11 cellular contexts compared by ENCODE assay signal in the genomic region with DNA sequence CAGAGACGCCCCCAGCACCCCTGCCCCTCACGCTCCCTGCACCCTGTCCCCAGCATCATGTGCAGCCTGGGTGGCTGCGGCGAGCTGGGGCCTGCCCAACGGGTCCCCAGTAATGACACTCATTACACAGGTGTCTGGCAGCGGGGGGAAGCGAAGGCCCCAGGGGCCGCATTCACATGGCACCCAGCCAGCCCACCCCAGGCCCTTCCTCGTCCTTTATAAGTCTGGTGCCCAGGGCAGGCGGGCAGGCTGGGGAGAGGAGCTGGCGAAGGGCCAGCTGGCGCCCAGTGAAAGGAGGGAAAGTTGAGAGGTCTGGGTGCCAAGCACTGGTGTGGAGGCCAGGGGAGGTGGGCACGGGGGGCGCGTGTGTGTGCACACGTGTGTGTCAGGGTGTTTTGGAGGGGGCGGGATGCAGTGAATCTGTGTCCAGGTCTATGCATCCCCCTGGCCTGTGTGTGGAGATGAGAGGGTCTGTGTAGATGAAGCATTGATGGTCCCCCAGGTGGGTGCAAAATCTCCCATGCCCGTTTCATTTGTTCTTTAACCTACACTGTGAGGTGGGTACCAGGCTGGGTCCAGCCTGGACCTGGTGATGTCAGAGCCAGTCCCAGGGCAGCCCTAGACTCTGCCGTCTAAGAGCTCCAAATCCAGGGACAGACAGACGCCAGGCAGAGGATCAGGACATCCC.
DNase-seq lines count a peak whose midpoint lies in the region; ATAC-seq and TF ChIP-seq lines count a peak whose summit lies in the region.
"Had no signal": no experiment of that assay in that cellular context is flagged by ENCODE, and none has a peak within 500 bp of the region (broad histone marks: within the 10 kb centered on the region; RNA-seq: fewer than 3 reads in every experiment).

No MANE protein-coding gene starts in this region.

- H3K4me3 ChIP-seq in right cardiac atrium (ENCODE audit: low read length): no peak overlapping the region
- no peak overlapping the region for H3K4me3 ChIP-seq in vagina
- H3K4me3 ChIP-seq: ascending aorta had no signal

- no peaks in the 10 kb centered on the region for H3K9me3 Mint-ChIP-seq in nephron progenitor cell

- CTCF ChIA-PET in RWPE1 (lab: Yijun Ruan, JAX): no interaction called here

- no peak for TF ChIP-seq POLR2A in vagina (IDR thresholded peaks at IDR 0.05)

- peak overlapping the region; percentile 29 for H3K27ac Mint-ChIP-seq in nephron progenitor cell

- no peak for TF ChIP-seq CTCF in RWPE1 (conservative IDR thresholded peaks at IDR 0.05; ENCODE audit: low read depth)
- TF ChIP-seq CTCF in nephron progenitor cell (IDR thresholded peaks at IDR 0.05): no peak
- no peak for TF ChIP-seq CTCF in vagina (IDR thresholded peaks at IDR 0.05)

- H3K4me1 ChIP-seq in right cardiac atrium (ENCODE audit: control insufficient read depth, insufficient read depth, low read length): peaks cover 5% of the 10 kb centered on the region
- H3K4me1 ChIP-seq in vagina: peaks cover 33% of the 10 kb centered on the region

- no peak overlapping the region for H3K4me3 Mint-ChIP-seq in nephron progenitor cell

- DNase-seq in right cardiac atrium (peak; percentile 35 to 72 (median 64)), cardiac septum (ENCODE audit: low spot score) (no peak), RWPE1 (ENCODE audit: low spot score) (no peak), nephron progenitor cell (no peak), vagina (ENCODE audit: extremely low spot score in 2 of 2) (no peak), NCI-H1048 (lab: John Stamatoyannopoulos, UW) (no peak), DMS53 (lab: John Stamatoyannopoulos, UW) (no peak)
- no peak for DNase-seq in activated CD8-positive, alpha-beta memory T cell treated with anti-CD3 and anti-CD28 coated beads, Interleukin-2, amount 50 U/mL, for 4 hours
- DNase-seq: NCI-H187 had no signal

- H3K27ac ChIP-seq in right cardiac atrium (ENCODE audit: low read length) (peak overlapping the region; percentile 13), RWPE1 (peak overlapping the region; percentile 57), vagina (peak overlapping the region; percentile 88)

- peaks cover 11% of the 10 kb centered on the region for H3K27me3 Mint-ChIP-seq in nephron progenitor cell (ENCODE audit: low read depth, poor library complexity)

- intact Hi-C loops in right cardiac atrium (cut with DNase I): no loop called here
- intact Hi-C loops in cardiac septum (cut with DNase I): no loop called here
- intact Hi-C loops in vagina (cut with DNase I): no loop called here

- H3K36me3 Mint-ChIP-seq in nephron progenitor cell (ENCODE audit: low read depth): no peaks in the 10 kb centered on the region

- H3K36me3 ChIP-seq in vagina: no peaks in the 10 kb centered on the region
- H3K36me3 ChIP-seq: ascending aorta had no signal

- H3K9me3 ChIP-seq in right cardiac atrium (ENCODE audit: control insufficient read depth, low read length): no peaks in the 10 kb centered on the region
- H3K9me3 ChIP-seq in vagina: no peaks in the 10 kb centered on the region
- H3K9me3 ChIP-seq: ascending aorta had no signal

- POLR2A ChIA-PET in RWPE1 (lab: Yijun Ruan, JAX; ENCODE audit: low non-redundant PET): no interaction called here

- 68% methylated on average over 20 of the region's 20 CpGs for WGBS in right cardiac atrium

- H3K27me3 ChIP-seq in right cardiac atrium (ENCODE audit: control insufficient read depth, insufficient read depth) (no peaks in the 10 kb centered on the region), vagina (no peaks in the 10 kb centered on the region)
- H3K27me3 ChIP-seq: ascending aorta had no signal

- ATAC-seq in right cardiac atrium: no peak
- ATAC-seq: Panc1 had no signal

- H3K4me1 Mint-ChIP-seq in nephron progenitor cell: peaks cover 12% of the 10 kb centered on the region

Comparison
In these comparisons a context has a peak if more than half of its experiments do, and no peak if none do; other contexts are left out.
1. DNase-seq: peak in right cardiac atrium (3 of 3); none in cardiac septum (single experiment), RWPE1 (single experiment), nephron progenitor cell (single experiment), vagina (0 of 2), activated CD8-positive, alpha-beta memory T cell treated with anti-CD3 and anti-CD28 coated beads, Interleukin-2, amount 50 U/mL, for 4 hours (single experiment), NCI-H1048 (single experiment) and DMS53 (single experiment).
2. H3K27ac ChIP-seq: peak in every context shown above with its lines; median percentile 88 in vagina; 57 in RWPE1; 13 in right cardiac atrium.